In genomic region chr20:17381701-17382100, GRCh38 we compare ENCODE assay signal across 21 cellular contexts.
DNase-seq lines count a peak whose midpoint lies in the region; ATAC-seq and TF ChIP-seq lines count a peak whose summit lies in the region.
"Had no signal": no experiment of that assay in that cellular context is flagged by ENCODE, and none has a peak within 500 bp of the region (broad histone marks: within the 10 kb centered on the region; RNA-seq: fewer than 3 reads in every experiment).

No MANE protein-coding gene starts in this region.

- no peaks in the 10 kb centered on the region for H3K36me3 Mint-ChIP-seq in type B pancreatic cell
- H3K36me3 Mint-ChIP-seq: CD4-positive, CD25-positive, alpha-beta regulatory T cell; T-cell had no signal

- H3K9me3 Mint-ChIP-seq in type B pancreatic cell, result no peaks in the 10 kb centered on the region
- H3K9me3 Mint-ChIP-seq: T-cell had no signal

- CTCF ChIA-PET in PC-3 (lab: Charles Lee), result no interaction called here

- no peaks in the 10 kb centered on the region for H4K20me1 ChIP-seq in PC-3 (ENCODE audit: low read length)

- H3K9me3 ChIP-seq in PC-3 (ENCODE audit: low read length), result no peaks in the 10 kb centered on the region
- H3K9me3 ChIP-seq: SK-N-SH had no signal

- H2AFZ ChIP-seq in PC-3 (ENCODE audit: low read length), result no peak overlapping the region
- H2AFZ ChIP-seq: PC-9 had no signal

- intact Hi-C loops in PC-3 (cut with micrococcal nuclease), result no loop called here

- no peak overlapping the region for H3K4me2 ChIP-seq in PC-3 (ENCODE audit: low read length)
- H3K4me2 ChIP-seq: PC-9, SK-N-SH had no signal

- H3K4me1 ChIP-seq in PC-3 (ENCODE audit: insufficient read depth, low read length), result no peaks in the 10 kb centered on the region

- peak; percentile 77 for DNase-seq in DMS 273 (lab: John Stamatoyannopoulos, UW; ENCODE audit: unreplicated experiment)
- DNase-seq in NCI-H1694 treated with DMSO at 0.1 percent for 48 hours (lab: John Stamatoyannopoulos, UW), result peak; percentile 23
- DNase-seq in PC-3, result peak; percentile 18
- no peak for DNase-seq in NCI-H226
- DNase-seq in type B pancreatic cell (ENCODE audit: extremely low spot score, unreplicated experiment), result no peak
- DNase-seq: CD4-positive, CD25-positive, alpha-beta regulatory T cell; GDM1; MV-4-11; NCI-H1417 treated with DMSO at 0.1 percent for 48 hours; NCI-H2029 treated with DMSO at 0.1 percent for 48 hours; NCI-H2227 treated with DMSO at 0.1 percent for 48 hours; NCI-H82; PC-9; SK-N-SH; T-cell had no signal

- no peaks in the 10 kb centered on the region for H3K27me3 Mint-ChIP-seq in type B pancreatic cell
- H3K27me3 Mint-ChIP-seq: CD4-positive, CD25-positive, alpha-beta regulatory T cell had no signal

- no peaks in the 10 kb centered on the region for H3K4me1 Mint-ChIP-seq in type B pancreatic cell (ENCODE audit: unreplicated experiment)
- H3K4me1 Mint-ChIP-seq: B cell; CD4-positive, CD25-positive, alpha-beta regulatory T cell; T-cell had no signal

- no peaks in the 10 kb centered on the region for H3K9me2 ChIP-seq in PC-3 (replicated peaks; ENCODE audit: low read length)
- H3K9me2 ChIP-seq: SK-N-SH had no signal

- no peak for TF ChIP-seq CTCF in PC-3 (conservative IDR thresholded peaks at IDR 0.05; ENCODE audit: low read depth, low read length)
- TF ChIP-seq CTCF in type B pancreatic cell (conservative IDR thresholded peaks at IDR 0.05), result no peak

- H3K9ac ChIP-seq in PC-3 (ENCODE audit: low read length), result no peak overlapping the region
- H3K9ac ChIP-seq: SK-N-SH had no signal

- peaks cover 68% of the 10 kb centered on the region for H3K27me3 ChIP-seq in PC-3 (ENCODE audit: low read length)

- H3K4me3 ChIP-seq in PC-3 (ENCODE audit: low read length), result no peak overlapping the region
- H3K4me3 ChIP-seq: GM12878, K562, PC-9 had no signal

- no peaks in the 10 kb centered on the region for H3F3A ChIP-seq in PC-3 (ENCODE audit: low read length, unreplicated experiment)

- no peak overlapping the region for H3K27ac Mint-ChIP-seq in type B pancreatic cell
- H3K27ac Mint-ChIP-seq: B cell; CD4-positive, CD25-positive, alpha-beta regulatory T cell; T-cell had no signal

- ATAC-seq in PC-3, result no peak
- peak; percentile 67 for ATAC-seq in esophagus mucosa
- ATAC-seq in HG03159 (IDR thresholded peaks at IDR 0.05; ENCODE audit: unreplicated experiment), result no peak
- ATAC-seq in GM21737 (IDR thresholded peaks at IDR 0.05; ENCODE audit: unreplicated experiment), result no peak
- ATAC-seq: GM12878, K562, T-cell had no signal

- no TSS peak for BruUV-seq in PC-3 (replicated peaks; lab: Mats Ljungman, UMichigan)

- no peak overlapping the region for H3K4me3 Mint-ChIP-seq in type B pancreatic cell
- H3K4me3 Mint-ChIP-seq: B cell; CD4-positive, CD25-positive, alpha-beta regulatory T cell; T-cell had no signal

- no peak overlapping the region for H3K27ac ChIP-seq in PC-3 (ENCODE audit: low read length)
- H3K27ac ChIP-seq: PC-9 had no signal

- POLR2A ChIA-PET in PC-3 (lab: Charles Lee; ENCODE audit: unreplicated experiment), result no interaction called here

- H3K36me3 ChIP-seq in PC-3 (ENCODE audit: low read depth, low read length), result no peaks in the 10 kb centered on the region

- no peaks in the 10 kb centered on the region for H3K79me2 ChIP-seq in PC-3 (ENCODE audit: low read length)

Comparison
In these comparisons a context has a peak if more than half of its experiments do, and no peak if none do; other contexts are left out.
1. DNase-seq: peak in DMS 273 (single experiment), NCI-H1694 treated with DMSO at 0.1 percent for 48 hours (single experiment) and PC-3 (single experiment); none in NCI-H226 (single experiment) and type B pancreatic cell (single experiment).